1 cellular context compared by ENCODE assay signal in the genomic region with DNA sequence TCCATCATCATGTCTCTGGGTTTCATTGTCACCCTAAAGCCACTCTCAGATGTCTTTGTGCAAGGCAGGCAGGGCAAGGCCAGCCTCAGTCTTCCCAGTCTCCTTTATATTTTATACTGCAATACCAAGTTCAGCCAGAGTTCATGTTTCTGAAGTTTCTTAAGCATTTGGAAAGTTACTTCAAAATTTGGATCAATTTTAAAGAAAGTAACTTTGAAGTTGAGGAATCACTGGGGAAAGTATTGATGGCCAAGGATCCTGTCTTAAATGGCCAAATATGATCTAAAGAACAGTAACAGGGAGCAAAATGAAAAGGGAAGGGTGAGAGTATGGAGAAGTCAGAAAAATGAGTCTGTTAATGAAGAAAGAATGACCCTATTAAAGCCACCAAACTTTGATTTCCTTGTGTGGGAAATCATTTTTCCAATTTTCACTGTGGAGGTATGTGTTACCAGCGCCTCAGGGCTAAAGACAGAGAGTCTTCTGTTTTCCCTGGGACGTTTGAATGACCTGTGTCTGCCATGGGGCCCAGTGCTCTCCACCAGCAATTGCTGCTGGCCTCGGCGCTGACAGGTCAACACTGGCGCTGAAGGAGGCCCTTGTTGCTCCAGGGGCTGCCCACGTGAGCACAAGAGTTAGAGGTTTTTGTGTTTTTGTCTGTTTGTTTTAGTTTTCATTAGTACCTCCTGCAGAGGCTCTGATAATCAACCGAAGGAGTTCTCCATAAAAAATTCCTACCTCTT.
TF ChIP-seq lines count a peak whose summit lies in the region.

No MANE protein-coding gene starts in this region.

TF ChIP-seq in IMR-90, 13 proteins besides CTCF, POLR2A, EP300 and RAD21:
- TF ChIP-seq MAFK (IDR thresholded peaks at IDR 0.05; ENCODE audit: low read depth, low read length): no peak
- no peak for TF ChIP-seq SMC3 (IDR thresholded peaks at IDR 0.05; ENCODE audit: low read depth, low read length)
TF ChIP-seq in IMR-90: peak in this region for 0.
